In the genomic region with DNA sequence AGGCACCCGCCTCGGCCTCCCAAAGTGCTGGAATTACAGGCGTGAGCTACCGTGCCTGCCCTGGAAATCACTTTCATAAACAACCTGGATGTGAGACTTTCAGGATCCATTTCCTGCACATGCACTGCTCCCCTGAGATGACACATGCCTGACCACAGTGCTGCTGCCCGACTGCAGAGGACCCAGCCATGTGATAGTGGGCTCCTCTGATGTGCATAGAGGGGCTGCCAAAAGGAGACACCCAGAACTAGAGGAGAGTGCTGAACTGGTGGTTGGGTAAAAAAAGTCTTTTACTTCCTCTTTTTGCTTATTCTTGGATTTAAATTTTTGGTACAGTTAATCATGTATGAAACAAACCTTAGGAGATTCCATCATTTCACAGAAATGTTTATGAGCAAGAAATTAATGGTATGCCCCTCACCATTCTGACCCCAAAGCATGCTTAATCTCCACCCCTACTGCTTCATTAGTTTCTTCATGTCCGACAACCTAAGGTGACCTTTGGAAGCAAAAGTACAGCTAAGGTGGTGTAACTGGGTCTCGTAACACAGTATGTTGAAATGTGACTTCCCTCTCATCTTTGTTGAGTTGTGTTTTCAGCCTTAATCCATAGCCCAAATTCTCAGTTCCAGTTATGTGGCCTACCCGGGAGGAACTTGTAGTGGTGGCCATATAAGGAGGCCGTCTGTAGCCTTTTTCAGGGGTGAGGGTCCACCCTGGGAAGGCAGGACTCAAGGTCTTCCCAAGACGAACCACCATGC, we compare ENCODE assay signal across 11 cellular contexts.
DNase-seq lines count a peak whose midpoint lies in the region; ATAC-seq and TF ChIP-seq lines count a peak whose summit lies in the region.
"Had no signal": no experiment of that assay in that cellular context is flagged by ENCODE, and none has a peak within 500 bp of the region (broad histone marks: within the 10 kb centered on the region; RNA-seq: fewer than 3 reads in every experiment).

No MANE protein-coding gene starts in this region.

- no peaks in the 10 kb centered on the region for H3K9me3 ChIP-seq in left ventricle myocardium inferior (replicated peaks)

- intact Hi-C loops in left ventricle myocardium inferior (cut with micrococcal nuclease): loop anchor here (10.0 kb wide), 1 partner anchor 176 kb away; no protein-coding TSS in a partner anchor
- intact Hi-C loops in cardiac septum (cut with DNase I): no loop called here

- DNase-seq in left ventricle myocardium inferior (no peak), cardiac septum (ENCODE audit: low spot score) (no peak), midbrain (lab: John Stamatoyannopoulos, UW) (peak; percentile 16), NCI-H748 treated with DMSO at 0.1 percent for 48 hours (lab: John Stamatoyannopoulos, UW) (no peak), 8988T (no peak)
- DNase-seq: activated effector memory CD4-positive, alpha-beta T cell treated with Interleukin-2 at 50 U/mL for 16 hours; NCI-H1930; T-helper 17 cell had no signal

- 53 to 78% (median 68%) methylated on average over 10 of the region's 10 CpGs for WGBS in adipose tissue, 3 donors

- H3K27ac ChIP-seq in left ventricle myocardium inferior (replicated peaks) (peak overlapping the region; percentile 13), adipose tissue (ENCODE audit: low read depth, low read length) (peak overlapping the region; percentile 48)

- TF ChIP-seq CTCF in left ventricle myocardium inferior (IDR thresholded peaks at IDR 0.05; ENCODE audit: borderline replicate concordance): no peak

- no peak overlapping the region for H3K4me3 ChIP-seq in left ventricle myocardium inferior

- ATAC-seq in GM18511 (IDR thresholded peaks at IDR 0.05; ENCODE audit: unreplicated experiment): no peak
- no peak for ATAC-seq in HG03095 (IDR thresholded peaks at IDR 0.05; ENCODE audit: unreplicated experiment)
- ATAC-seq: T-helper 17 cell had no signal

- H3K27me3 ChIP-seq in left ventricle myocardium inferior (ENCODE audit: low read depth): no peaks in the 10 kb centered on the region

- H3K36me3 ChIP-seq in left ventricle myocardium inferior: peaks cover 7% of the 10 kb centered on the region

- H3K4me1 ChIP-seq in left ventricle myocardium inferior: peaks cover 23% of the 10 kb centered on the region
